In genomic region chr12:2812290-2813213, GRCh38 we compare ENCODE assay signal across 1 cellular context.
TF ChIP-seq lines count a peak whose summit lies in the region.

Gene ITFG2 (plus strand): TSS chr12:2812668. CDS start chr12:2812761, 93 bp downstream.

TF ChIP-seq in HepG2, 621 proteins besides CTCF, POLR2A, EP300 and RAD21 (continued from another document and continues in another):
- TF ChIP-seq, protein P1, sequence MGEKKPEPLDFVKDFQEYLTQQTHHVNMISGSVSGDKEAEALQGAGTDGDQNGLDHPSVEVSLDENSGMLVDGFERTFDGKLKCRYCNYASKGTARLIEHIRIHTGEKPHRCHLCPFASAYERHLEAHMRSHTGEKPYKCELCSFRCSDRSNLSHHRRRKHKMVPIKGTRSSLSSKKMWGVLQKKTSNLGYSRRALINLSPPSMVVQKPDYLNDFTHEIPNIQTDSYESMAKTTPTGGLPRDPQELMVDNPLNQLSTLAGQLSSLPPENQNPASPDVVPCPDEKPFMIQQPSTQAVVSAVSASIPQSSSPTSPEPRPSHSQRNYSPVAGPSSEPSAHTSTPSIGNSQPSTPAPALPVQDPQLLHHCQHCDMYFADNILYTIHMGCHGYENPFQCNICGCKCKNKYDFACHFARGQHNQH (CRISPR knock-in tag; IDR thresholded peaks at IDR 0.05), result peak; percentile 84; the same call in 1 of the 2 replicates
- no peak; the same call in 1 of the 2 replicates for TF ChIP-seq HHEX (CRISPR knock-in tag; IDR thresholded peaks at IDR 0.05)
- no peak for TF ChIP-seq ZNF496 (CRISPR knock-in tag; IDR thresholded peaks at IDR 0.05; ENCODE audit: insufficient replicate concordance)
- TF ChIP-seq ZNF430 (CRISPR knock-in tag; IDR thresholded peaks at IDR 0.05), result 0 out of 2 replicates have a peak, but pooled peaks have one; percentile 52
- TF ChIP-seq ZNF883 (CRISPR knock-in tag; IDR thresholded peaks at IDR 0.05; ENCODE audit: not compliant biosample characterization), result peak; percentile 88
- no peak for TF ChIP-seq ZNF10 (CRISPR knock-in tag; IDR thresholded peaks at IDR 0.05; ENCODE audit: borderline replicate concordance, low read depth)
- TF ChIP-seq MED13 (CRISPR knock-in tag; IDR thresholded peaks at IDR 0.05), result 0 out of 2 replicates have a peak, but pooled peaks have one; percentile 65
- no peak for TF ChIP-seq ZNF678 (CRISPR knock-in tag; IDR thresholded peaks at IDR 0.05)
- peak; percentile 36; the same call in 1 of the 2 replicates for TF ChIP-seq AKAP8 (CRISPR knock-in tag; IDR thresholded peaks at IDR 0.05)
- TF ChIP-seq ZHX1 (CRISPR knock-in tag; IDR thresholded peaks at IDR 0.05; ENCODE audit: low read depth), result no peak
- peak; percentile 77; the same call in 1 of the 2 replicates for TF ChIP-seq ZNF761 (CRISPR knock-in tag; conservative IDR thresholded peaks at IDR 0.05)
- no peak for TF ChIP-seq TMF1 (CRISPR knock-in tag; IDR thresholded peaks at IDR 0.05; ENCODE audit: low read depth)
- no peak for TF ChIP-seq ZNF703 (CRISPR knock-in tag; IDR thresholded peaks at IDR 0.05; ENCODE audit: borderline replicate concordance)
- peak; percentile 41; the same call in 1 of the 2 replicates for TF ChIP-seq HOXD1 (CRISPR knock-in tag; IDR thresholded peaks at IDR 0.05)
- no peak; the same call in 1 of the 2 replicates for TF ChIP-seq KAT7 (CRISPR knock-in tag; IDR thresholded peaks at IDR 0.05; ENCODE audit: borderline replicate concordance)
- peak; percentile 86; the same call in 1 of the 2 replicates for TF ChIP-seq TSC22D2 (CRISPR knock-in tag; IDR thresholded peaks at IDR 0.05; ENCODE audit: borderline replicate concordance)
- peak; percentile 93; the same call in 1 of the 2 replicates for TF ChIP-seq KDM5A (IDR thresholded peaks at IDR 0.05; ENCODE audit: borderline replicate concordance, low read length)
- TF ChIP-seq KAT8 (CRISPR knock-in tag; IDR thresholded peaks at IDR 0.05), result peak; percentile 97
- TF ChIP-seq ZKSCAN1 (IDR thresholded peaks at IDR 0.05; ENCODE audit: low read length), result peak; percentile 86; the same call in 1 of the 2 replicates
- peak; percentile 24; the same call in 1 of the 2 replicates for TF ChIP-seq NCOA2 (CRISPR knock-in tag; IDR thresholded peaks at IDR 0.05)
- TF ChIP-seq NFIC (IDR thresholded peaks at IDR 0.05; ENCODE audit: low read length), result no peak
- no peak for TF ChIP-seq NONO (IDR thresholded peaks at IDR 0.05)
- peak; percentile 96 for TF ChIP-seq NONO (CRISPR knock-in tag; conservative IDR thresholded peaks at IDR 0.05)
- no peak for TF ChIP-seq FOXK2 (IDR thresholded peaks at IDR 0.05)
- TF ChIP-seq ZNF275 (CRISPR knock-in tag; IDR thresholded peaks at IDR 0.05; ENCODE audit: borderline replicate concordance), result peak; percentile 63
- TF ChIP-seq PAF1 (CRISPR knock-in tag; IDR thresholded peaks at IDR 0.05), result no peak
- TF ChIP-seq IRF2 (CRISPR knock-in tag; IDR thresholded peaks at IDR 0.05), result peak; percentile 93
- TF ChIP-seq ZNF782 (CRISPR knock-in tag; IDR thresholded peaks at IDR 0.05; ENCODE audit: borderline replicate concordance), result peak; percentile 91
- TF ChIP-seq ZMYM4 (CRISPR knock-in tag; IDR thresholded peaks at IDR 0.05), result peak; percentile 93
- TF ChIP-seq, protein P2, sequence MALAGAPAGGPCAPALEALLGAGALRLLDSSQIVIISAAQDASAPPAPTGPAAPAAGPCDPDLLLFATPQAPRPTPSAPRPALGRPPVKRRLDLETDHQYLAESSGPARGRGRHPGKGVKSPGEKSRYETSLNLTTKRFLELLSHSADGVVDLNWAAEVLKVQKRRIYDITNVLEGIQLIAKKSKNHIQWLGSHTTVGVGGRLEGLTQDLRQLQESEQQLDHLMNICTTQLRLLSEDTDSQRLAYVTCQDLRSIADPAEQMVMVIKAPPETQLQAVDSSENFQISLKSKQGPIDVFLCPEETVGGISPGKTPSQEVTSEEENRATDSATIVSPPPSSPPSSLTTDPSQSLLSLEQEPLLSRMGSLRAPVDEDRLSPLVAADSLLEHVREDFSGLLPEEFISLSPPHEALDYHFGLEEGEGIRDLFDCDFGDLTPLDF (CRISPR knock-in tag; IDR thresholded peaks at IDR 0.05), result peak; percentile 56; the same call in 1 of the 2 replicates
- peak; percentile 80 for TF ChIP-seq IKZF4 (CRISPR knock-in tag; IDR thresholded peaks at IDR 0.05; ENCODE audit: borderline replicate concordance, low read depth, not compliant biosample characterization)
- peak; percentile 75; the same call in 1 of the 2 replicates for TF ChIP-seq ZNF749 (CRISPR knock-in tag; IDR thresholded peaks at IDR 0.05; ENCODE audit: borderline replicate concordance)
- TF ChIP-seq, protein P3, sequence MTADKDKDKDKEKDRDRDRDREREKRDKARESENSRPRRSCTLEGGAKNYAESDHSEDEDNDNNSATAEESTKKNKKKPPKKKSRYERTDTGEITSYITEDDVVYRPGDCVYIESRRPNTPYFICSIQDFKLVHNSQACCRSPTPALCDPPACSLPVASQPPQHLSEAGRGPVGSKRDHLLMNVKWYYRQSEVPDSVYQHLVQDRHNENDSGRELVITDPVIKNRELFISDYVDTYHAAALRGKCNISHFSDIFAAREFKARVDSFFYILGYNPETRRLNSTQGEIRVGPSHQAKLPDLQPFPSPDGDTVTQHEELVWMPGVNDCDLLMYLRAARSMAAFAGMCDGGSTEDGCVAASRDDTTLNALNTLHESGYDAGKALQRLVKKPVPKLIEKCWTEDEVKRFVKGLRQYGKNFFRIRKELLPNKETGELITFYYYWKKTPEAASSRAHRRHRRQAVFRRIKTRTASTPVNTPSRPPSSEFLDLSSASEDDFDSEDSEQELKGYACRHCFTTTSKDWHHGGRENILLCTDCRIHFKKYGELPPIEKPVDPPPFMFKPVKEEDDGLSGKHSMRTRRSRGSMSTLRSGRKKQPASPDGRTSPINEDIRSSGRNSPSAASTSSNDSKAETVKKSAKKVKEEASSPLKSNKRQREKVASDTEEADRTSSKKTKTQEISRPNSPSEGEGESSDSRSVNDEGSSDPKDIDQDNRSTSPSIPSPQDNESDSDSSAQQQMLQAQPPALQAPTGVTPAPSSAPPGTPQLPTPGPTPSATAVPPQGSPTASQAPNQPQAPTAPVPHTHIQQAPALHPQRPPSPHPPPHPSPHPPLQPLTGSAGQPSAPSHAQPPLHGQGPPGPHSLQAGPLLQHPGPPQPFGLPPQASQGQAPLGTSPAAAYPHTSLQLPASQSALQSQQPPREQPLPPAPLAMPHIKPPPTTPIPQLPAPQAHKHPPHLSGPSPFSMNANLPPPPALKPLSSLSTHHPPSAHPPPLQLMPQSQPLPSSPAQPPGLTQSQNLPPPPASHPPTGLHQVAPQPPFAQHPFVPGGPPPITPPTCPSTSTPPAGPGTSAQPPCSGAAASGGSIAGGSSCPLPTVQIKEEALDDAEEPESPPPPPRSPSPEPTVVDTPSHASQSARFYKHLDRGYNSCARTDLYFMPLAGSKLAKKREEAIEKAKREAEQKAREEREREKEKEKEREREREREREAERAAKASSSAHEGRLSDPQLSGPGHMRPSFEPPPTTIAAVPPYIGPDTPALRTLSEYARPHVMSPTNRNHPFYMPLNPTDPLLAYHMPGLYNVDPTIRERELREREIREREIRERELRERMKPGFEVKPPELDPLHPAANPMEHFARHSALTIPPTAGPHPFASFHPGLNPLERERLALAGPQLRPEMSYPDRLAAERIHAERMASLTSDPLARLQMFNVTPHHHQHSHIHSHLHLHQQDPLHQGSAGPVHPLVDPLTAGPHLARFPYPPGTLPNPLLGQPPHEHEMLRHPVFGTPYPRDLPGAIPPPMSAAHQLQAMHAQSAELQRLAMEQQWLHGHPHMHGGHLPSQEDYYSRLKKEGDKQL (CRISPR knock-in tag; IDR thresholded peaks at IDR 0.05; ENCODE audit: low read depth), result no peak
- 0 out of 2 replicates have a peak, but pooled peaks have one; percentile 61 for TF ChIP-seq SATB2 (CRISPR knock-in tag; IDR thresholded peaks at IDR 0.05)
- TF ChIP-seq, protein P4, sequence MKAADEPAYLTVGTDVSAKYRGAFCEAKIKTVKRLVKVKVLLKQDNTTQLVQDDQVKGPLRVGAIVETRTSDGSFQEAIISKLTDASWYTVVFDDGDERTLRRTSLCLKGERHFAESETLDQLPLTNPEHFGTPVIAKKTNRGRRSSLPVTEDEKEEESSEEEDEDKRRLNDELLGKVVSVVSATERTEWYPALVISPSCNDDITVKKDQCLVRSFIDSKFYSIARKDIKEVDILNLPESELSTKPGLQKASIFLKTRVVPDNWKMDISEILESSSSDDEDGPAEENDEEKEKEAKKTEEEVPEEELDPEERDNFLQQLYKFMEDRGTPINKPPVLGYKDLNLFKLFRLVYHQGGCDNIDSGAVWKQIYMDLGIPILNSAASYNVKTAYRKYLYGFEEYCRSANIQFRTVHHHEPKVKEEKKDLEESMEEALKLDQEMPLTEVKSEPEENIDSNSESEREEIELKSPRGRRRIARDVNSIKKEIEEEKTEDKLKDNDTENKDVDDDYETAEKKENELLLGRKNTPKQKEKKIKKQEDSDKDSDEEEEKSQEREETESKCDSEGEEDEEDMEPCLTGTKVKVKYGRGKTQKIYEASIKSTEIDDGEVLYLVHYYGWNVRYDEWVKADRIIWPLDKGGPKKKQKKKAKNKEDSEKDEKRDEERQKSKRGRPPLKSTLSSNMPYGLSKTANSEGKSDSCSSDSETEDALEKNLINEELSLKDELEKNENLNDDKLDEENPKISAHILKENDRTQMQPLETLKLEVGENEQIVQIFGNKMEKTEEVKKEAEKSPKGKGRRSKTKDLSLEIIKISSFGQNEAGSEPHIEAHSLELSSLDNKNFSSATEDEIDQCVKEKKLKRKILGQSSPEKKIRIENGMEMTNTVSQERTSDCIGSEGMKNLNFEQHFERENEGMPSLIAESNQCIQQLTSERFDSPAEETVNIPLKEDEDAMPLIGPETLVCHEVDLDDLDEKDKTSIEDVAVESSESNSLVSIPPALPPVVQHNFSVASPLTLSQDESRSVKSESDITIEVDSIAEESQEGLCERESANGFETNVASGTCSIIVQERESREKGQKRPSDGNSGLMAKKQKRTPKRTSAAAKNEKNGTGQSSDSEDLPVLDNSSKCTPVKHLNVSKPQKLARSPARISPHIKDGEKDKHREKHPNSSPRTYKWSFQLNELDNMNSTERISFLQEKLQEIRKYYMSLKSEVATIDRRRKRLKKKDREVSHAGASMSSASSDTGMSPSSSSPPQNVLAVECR (CRISPR knock-in tag; IDR thresholded peaks at IDR 0.05; ENCODE audit: borderline replicate concordance), result peak; percentile 98
- 0 out of 2 replicates have a peak, but pooled peaks have one; percentile 82 for TF ChIP-seq ATF5 (CRISPR knock-in tag; IDR thresholded peaks at IDR 0.05; ENCODE audit: low read depth)
- TF ChIP-seq BRCA1 (CRISPR knock-in tag; IDR thresholded peaks at IDR 0.05), result no peak
- no peak for TF ChIP-seq KAT2B (IDR thresholded peaks at IDR 0.05; ENCODE audit: borderline replicate concordance, low read depth, low read length)
- TF ChIP-seq ETV6 (CRISPR knock-in tag; conservative IDR thresholded peaks at IDR 0.05), result peak; percentile 90
- TF ChIP-seq ZNF205 (CRISPR knock-in tag; IDR thresholded peaks at IDR 0.05), result no peak; the same call in 1 of the 2 replicates
- TF ChIP-seq PRDM10 (CRISPR knock-in tag; IDR thresholded peaks at IDR 0.05; ENCODE audit: low read depth), result peak; percentile 86
